Comparison of ENCODE assay signal across 1 cellular context in the genomic region with DNA sequence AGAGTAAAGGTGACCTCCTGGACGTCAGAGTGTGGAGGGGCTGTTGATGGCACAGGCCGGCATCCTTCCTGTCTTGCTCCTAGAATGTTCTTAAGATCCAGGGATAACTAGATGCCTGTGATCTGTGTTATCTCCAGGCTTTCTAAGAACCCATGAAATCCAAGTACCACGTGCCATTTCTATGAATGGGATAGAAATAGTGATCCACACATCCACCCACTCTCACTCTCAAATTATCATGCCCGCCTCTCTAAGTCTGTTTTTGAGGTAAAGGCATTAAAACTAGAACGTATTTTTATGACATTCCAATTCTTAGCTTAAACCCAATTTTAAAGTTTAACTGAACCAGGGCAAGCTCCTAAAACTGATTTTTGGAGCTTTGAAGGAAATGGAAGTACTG.
TF ChIP-seq lines count a peak whose summit lies in the region.

No MANE protein-coding gene starts in this region.

TF ChIP-seq in WTC11, 78 proteins besides CTCF, POLR2A, EP300 and RAD21 (continued from another document):
- TF ChIP-seq, protein P1, sequence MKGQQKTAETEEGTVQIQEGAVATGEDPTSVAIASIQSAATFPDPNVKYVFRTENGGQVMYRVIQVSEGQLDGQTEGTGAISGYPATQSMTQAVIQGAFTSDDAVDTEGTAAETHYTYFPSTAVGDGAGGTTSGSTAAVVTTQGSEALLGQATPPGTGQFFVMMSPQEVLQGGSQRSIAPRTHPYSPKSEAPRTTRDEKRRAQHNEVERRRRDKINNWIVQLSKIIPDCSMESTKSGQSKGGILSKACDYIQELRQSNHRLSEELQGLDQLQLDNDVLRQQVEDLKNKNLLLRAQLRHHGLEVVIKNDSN (CRISPR knock-in tag; IDR thresholded peaks at IDR 0.05) = no peak
- TF ChIP-seq HMGXB4 (CRISPR knock-in tag; IDR thresholded peaks at IDR 0.05) (no peak), E2F1 (CRISPR knock-in tag; IDR thresholded peaks at IDR 0.05) (no peak), ZNF423 (CRISPR knock-in tag; IDR thresholded peaks at IDR 0.05) (no peak), CREM (CRISPR knock-in tag; IDR thresholded peaks at IDR 0.05) (no peak), GRHL2 (CRISPR knock-in tag; IDR thresholded peaks at IDR 0.05; ENCODE audit: insufficient replicate concordance, severe bottlenecking) (no peak), MYBL2 (CRISPR knock-in tag; IDR thresholded peaks at IDR 0.05) (no peak), GABPB1 (CRISPR knock-in tag; IDR thresholded peaks at IDR 0.05) (no peak), ZNF232 (CRISPR knock-in tag; IDR thresholded peaks at IDR 0.05) (no peak), ZNF138 (CRISPR knock-in tag; conservative IDR thresholded peaks at IDR 0.05) (no peak)
- TF ChIP-seq, protein P2, sequence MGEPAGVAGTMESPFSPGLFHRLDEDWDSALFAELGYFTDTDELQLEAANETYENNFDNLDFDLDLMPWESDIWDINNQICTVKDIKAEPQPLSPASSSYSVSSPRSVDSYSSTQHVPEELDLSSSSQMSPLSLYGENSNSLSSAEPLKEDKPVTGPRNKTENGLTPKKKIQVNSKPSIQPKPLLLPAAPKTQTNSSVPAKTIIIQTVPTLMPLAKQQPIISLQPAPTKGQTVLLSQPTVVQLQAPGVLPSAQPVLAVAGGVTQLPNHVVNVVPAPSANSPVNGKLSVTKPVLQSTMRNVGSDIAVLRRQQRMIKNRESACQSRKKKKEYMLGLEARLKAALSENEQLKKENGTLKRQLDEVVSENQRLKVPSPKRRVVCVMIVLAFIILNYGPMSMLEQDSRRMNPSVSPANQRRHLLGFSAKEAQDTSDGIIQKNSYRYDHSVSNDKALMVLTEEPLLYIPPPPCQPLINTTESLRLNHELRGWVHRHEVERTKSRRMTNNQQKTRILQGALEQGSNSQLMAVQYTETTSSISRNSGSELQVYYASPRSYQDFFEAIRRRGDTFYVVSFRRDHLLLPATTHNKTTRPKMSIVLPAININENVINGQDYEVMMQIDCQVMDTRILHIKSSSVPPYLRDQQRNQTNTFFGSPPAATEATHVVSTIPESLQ (CRISPR knock-in tag; IDR thresholded peaks at IDR 0.05) = no peak
